ENCODE assay signal across 1 cellular context in the genomic region with DNA sequence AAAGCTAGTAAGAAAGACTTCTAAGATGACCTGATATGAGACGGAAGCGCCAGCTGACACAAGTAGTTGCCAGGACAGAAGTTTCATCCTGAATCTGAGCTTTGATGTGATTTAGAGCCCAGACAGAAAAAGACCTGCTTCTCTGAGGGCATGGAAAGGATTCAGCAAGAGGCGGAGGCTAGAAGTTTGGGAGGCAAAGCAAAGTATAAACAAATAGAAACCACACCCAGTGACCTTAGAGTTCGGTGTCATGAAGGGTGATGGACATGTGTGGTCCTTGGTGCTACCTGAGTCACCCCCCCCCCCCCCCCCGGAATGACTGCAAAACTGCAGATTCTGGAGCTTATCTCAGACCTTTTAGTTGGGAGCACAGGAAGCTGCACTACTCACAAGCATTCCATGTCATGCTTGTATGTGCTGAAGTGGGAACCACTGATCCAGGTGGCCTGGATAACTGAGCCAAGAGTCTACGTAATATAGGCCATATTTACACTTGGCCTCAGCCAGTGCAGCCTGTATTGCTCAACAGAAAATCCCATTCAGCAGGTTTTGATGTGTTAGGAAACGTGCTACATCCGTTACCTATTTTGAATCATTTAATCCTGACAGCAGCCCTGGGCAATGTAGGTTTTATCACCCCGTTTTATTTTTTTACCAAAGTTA.
TF ChIP-seq lines count a peak whose summit lies in the region.

No MANE protein-coding gene starts in this region.

TF ChIP-seq in K562, 482 proteins besides CTCF, POLR2A, EP300 and RAD21 (continued from another document):
- no peak for TF ChIP-seq KDM4B (IDR thresholded peaks at IDR 0.05; ENCODE audit: borderline replicate concordance in 2 of 2, low read depth in 1 of 2)
- TF ChIP-seq STAT5B (CRISPR knock-in tag; IDR thresholded peaks at IDR 0.05), result no peak
- no peak for TF ChIP-seq NELFE (IDR thresholded peaks at IDR 0.05; ENCODE audit: insufficient read depth, insufficient read length)
- no peak for TF ChIP-seq ZNF140 (CRISPR knock-in tag; IDR thresholded peaks at IDR 0.05)
- no peak for TF ChIP-seq TCF7L2 (IDR thresholded peaks at IDR 0.05; ENCODE audit: low read depth, low read length)
- TF ChIP-seq SMARCA5 (IDR thresholded peaks at IDR 0.05), result no peak
- TF ChIP-seq FOXP1 (CRISPR knock-in tag; IDR thresholded peaks at IDR 0.05), result no peak
- TF ChIP-seq PKNOX1 (IDR thresholded peaks at IDR 0.05), result 0 out of 2 replicates have a peak, but pooled peaks have one; percentile 17
- no peak for TF ChIP-seq RFX1 (IDR thresholded peaks at IDR 0.05)
- TF ChIP-seq, protein P1, sequence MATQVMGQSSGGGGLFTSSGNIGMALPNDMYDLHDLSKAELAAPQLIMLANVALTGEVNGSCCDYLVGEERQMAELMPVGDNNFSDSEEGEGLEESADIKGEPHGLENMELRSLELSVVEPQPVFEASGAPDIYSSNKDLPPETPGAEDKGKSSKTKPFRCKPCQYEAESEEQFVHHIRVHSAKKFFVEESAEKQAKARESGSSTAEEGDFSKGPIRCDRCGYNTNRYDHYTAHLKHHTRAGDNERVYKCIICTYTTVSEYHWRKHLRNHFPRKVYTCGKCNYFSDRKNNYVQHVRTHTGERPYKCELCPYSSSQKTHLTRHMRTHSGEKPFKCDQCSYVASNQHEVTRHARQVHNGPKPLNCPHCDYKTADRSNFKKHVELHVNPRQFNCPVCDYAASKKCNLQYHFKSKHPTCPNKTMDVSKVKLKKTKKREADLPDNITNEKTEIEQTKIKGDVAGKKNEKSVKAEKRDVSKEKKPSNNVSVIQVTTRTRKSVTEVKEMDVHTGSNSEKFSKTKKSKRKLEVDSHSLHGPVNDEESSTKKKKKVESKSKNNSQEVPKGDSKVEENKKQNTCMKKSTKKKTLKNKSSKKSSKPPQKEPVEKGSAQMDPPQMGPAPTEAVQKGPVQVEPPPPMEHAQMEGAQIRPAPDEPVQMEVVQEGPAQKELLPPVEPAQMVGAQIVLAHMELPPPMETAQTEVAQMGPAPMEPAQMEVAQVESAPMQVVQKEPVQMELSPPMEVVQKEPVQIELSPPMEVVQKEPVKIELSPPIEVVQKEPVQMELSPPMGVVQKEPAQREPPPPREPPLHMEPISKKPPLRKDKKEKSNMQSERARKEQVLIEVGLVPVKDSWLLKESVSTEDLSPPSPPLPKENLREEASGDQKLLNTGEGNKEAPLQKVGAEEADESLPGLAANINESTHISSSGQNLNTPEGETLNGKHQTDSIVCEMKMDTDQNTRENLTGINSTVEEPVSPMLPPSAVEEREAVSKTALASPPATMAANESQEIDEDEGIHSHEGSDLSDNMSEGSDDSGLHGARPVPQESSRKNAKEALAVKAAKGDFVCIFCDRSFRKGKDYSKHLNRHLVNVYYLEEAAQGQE (CRISPR knock-in tag; IDR thresholded peaks at IDR 0.05; ENCODE audit: low read depth), result no peak
- TF ChIP-seq SMAD4 (CRISPR knock-in tag; conservative IDR thresholded peaks at IDR 0.05), result no peak
- no peak for TF ChIP-seq BDP1 (IDR thresholded peaks at IDR 0.05; ENCODE audit: insufficient read depth, insufficient read length)
- TF ChIP-seq NCOA2 (IDR thresholded peaks at IDR 0.05; ENCODE audit: partially characterized antibody in 2 of 2), result no peak
- TF ChIP-seq SMARCB1 (IDR thresholded peaks at IDR 0.05; ENCODE audit: insufficient read length, low read depth), result no peak
- TF ChIP-seq BMI1 (IDR thresholded peaks at IDR 0.05; ENCODE audit: low read length), result no peak
- TF ChIP-seq E2F3 (CRISPR knock-in tag; IDR thresholded peaks at IDR 0.05), result no peak
- TF ChIP-seq FOSL1 (tag; conservative IDR thresholded peaks at IDR 0.05), result 0 out of 2 replicates have a peak, but pooled peaks have one; percentile 25
- TF ChIP-seq GTF2B (IDR thresholded peaks at IDR 0.05; ENCODE audit: extremely low read depth, insufficient read length), result no peak
- no peak for TF ChIP-seq HMGXB4 (CRISPR knock-in tag; IDR thresholded peaks at IDR 0.05)
- TF ChIP-seq ZNF77 (CRISPR knock-in tag; IDR thresholded peaks at IDR 0.05), result no peak
- no peak for TF ChIP-seq HDAC6 (IDR thresholded peaks at IDR 0.05; ENCODE audit: low read depth, low read length)
- TF ChIP-seq BRF1 (IDR thresholded peaks at IDR 0.05; ENCODE audit: borderline replicate concordance, extremely low read depth, insufficient read length), result no peak
- TF ChIP-seq SAFB2 (IDR thresholded peaks at IDR 0.05; ENCODE audit: borderline replicate concordance, low read depth, low read length, severe bottlenecking), result no peak
- TF ChIP-seq ILK (tag; IDR thresholded peaks at IDR 0.05; ENCODE audit: borderline replicate concordance, low read depth), result no peak
- TF ChIP-seq, protein P2, sequence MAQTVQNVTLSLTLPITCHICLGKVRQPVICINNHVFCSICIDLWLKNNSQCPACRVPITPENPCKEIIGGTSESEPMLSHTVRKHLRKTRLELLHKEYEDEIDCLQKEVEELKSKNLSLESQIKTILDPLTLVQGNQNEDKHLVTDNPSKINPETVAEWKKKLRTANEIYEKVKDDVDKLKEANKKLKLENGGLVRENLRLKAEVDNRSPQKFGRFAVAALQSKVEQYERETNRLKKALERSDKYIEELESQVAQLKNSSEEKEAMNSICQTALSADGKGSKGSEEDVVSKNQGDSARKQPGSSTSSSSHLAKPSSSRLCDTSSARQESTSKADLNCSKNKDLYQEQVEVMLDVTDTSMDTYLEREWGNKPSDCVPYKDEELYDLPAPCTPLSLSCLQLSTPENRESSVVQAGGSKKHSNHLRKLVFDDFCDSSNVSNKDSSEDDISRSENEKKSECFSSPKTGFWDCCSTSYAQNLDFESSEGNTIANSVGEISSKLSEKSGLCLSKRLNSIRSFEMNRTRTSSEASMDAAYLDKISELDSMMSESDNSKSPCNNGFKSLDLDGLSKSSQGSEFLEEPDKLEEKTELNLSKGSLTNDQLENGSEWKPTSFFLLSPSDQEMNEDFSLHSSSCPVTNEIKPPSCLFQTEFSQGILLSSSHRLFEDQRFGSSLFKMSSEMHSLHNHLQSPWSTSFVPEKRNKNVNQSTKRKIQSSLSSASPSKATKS (CRISPR knock-in tag; IDR thresholded peaks at IDR 0.05), result no peak
- no peak for TF ChIP-seq TRIM24 (IDR thresholded peaks at IDR 0.05)
